Comparison of ENCODE assay signal across 8 cellular contexts in the genomic region with DNA sequence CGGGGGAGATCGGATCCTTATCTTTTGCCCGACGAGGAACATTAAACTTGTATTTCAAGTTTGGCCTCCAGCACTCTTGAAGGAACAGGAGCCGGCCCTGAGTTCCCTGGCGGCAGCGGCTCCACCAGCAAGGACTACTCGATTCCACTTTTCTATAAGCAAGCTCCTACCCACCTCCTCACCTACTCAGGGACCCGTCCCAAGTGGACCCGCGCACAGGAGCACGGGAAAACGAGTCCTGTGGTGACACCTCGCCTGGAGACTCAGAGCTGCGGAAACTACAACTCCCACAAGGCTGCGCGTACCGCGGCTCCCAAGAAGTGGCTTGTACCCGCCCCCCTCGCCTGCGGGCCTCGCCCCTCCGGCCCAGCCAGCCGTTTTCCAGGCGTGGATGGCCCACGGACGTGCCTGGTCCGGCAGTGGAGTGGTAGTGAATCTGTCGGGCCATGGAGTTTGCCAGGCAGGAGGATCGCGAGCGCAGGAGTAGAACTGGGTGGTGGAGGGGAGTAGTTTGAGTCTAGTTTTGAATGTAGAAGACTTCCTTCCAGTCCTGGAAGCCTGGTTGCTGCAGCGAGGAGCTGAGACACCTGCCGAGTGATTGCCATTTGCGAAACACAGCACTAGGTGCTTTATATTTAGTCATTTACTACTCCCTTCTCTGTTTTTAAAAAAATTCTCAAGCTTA. TPM values are rescaled to one million over a fixed set of nuclear protein-coding genes. Genes with fewer than 3 reads are reported as not detected.
A peak's percentile ranks its signal among the peaks of the same experiment; 100 is the strongest.
DNase-seq lines count a peak whose midpoint lies in the region; ATAC-seq and TF ChIP-seq lines count a peak whose summit lies in the region.

A gene (minus strand): TSS at position 206 of the 685 bp plus-strand sequence. CDS start 476 bp downstream, outside the sequence.

- no peaks in the 10 kb centered on the region for H3K9me3 Mint-ChIP-seq in dendritic cell treated with granulocyte-macrophage colony-stimulating factor and Interleukin-4, amounts not matched to agents 40 ng/mL and 50 ng/mL, for 4 days

- peak within 1 kb of the TSS; percentile 86 for H3K4me3 Mint-ChIP-seq in dendritic cell treated with granulocyte-macrophage colony-stimulating factor and Interleukin-4, amounts not matched to agents 40 ng/mL and 50 ng/mL, for 4 days

- H3K36me3 Mint-ChIP-seq in dendritic cell treated with granulocyte-macrophage colony-stimulating factor and Interleukin-4, amounts not matched to agents 40 ng/mL and 50 ng/mL, for 4 days (ENCODE audit: low read depth): peaks cover 12% of the 10 kb centered on the region

- POLR2A ChIA-PET in BJ (lab: Charles Lee): no interaction called here

- no peak for TF ChIP-seq CTCF in BJ (IDR thresholded peaks at IDR 0.05; ENCODE audit: insufficient read depth, low read depth, low read length)

- H3K4me1 Mint-ChIP-seq in dendritic cell treated with granulocyte-macrophage colony-stimulating factor and Interleukin-4, amounts not matched to agents 40 ng/mL and 50 ng/mL, for 4 days (ENCODE audit: low read depth): peaks cover 16% of the 10 kb centered on the region

- peak within 1 kb of the TSS; percentile 62 for H3K4me3 ChIP-seq in BJ (ENCODE audit: low read depth, low read length)

- H3K27ac Mint-ChIP-seq in dendritic cell treated with granulocyte-macrophage colony-stimulating factor and Interleukin-4, amounts not matched to agents 40 ng/mL and 50 ng/mL, for 4 days: peak within 1 kb of the TSS; percentile 79

- CTCF ChIA-PET in BJ (lab: Yijun Ruan, JAX): interaction anchor here (0.6 to 1.7 kb wide), 4 partner anchors 9 to 527 kb away, joined by 3 to 4 read pairs (median 3); no protein-coding TSS in a partner anchor

- intact Hi-C loops in dendritic cell treated with granulocyte-macrophage colony-stimulating factor and Interleukin-4, amounts not matched to agents 40 ng/mL and 50 ng/mL, for 4 days (cut with micrococcal nuclease): loop anchor here (1.0 kb wide), 1 partner anchor 71 kb away; no protein-coding TSS in a partner anchor

- DNase-seq in BJ (ENCODE audit: low read depth) (peak; percentile 66), NCI-H524 treated with DMSO at 0.1 percent for 48 hours (lab: John Stamatoyannopoulos, UW) (peak; percentile 84), left lobe of liver (ENCODE audit: low spot score) (peak; percentile 98)
- peak; percentile 83 for DNase-seq in activated CD4-positive, alpha-beta T cell treated with anti-CD3 and anti-CD28 coated beads, Interleukin-2, amount 50 U/mL, for 1 hour
- peak; percentile 87 to 90 for DNase-seq in stimulated activated CD4-positive, alpha-beta T cell treated with anti-CD3 and anti-CD28 coated beads, Interleukin-2, amount 100 ng/mL, for 24 hours

- peaks cover 8% of the 10 kb centered on the region for H3K27me3 Mint-ChIP-seq in dendritic cell treated with granulocyte-macrophage colony-stimulating factor and Interleukin-4, amounts not matched to agents 40 ng/mL and 50 ng/mL, for 4 days

- H3K27me3 ChIP-seq in BJ (ENCODE audit: control insufficient read depth, insufficient read depth, low read length): no peaks in the 10 kb centered on the region

- ATAC-seq in GM19324 (IDR thresholded peaks at IDR 0.05; ENCODE audit: low FRiP score, unreplicated experiment) (peak; percentile 97), HG03460 (IDR thresholded peaks at IDR 0.05; ENCODE audit: unreplicated experiment) (peak; percentile 92), left lobe of liver (peak; percentile 96)

- no peaks in the 10 kb centered on the region for H3K36me3 ChIP-seq in BJ (ENCODE audit: control insufficient read depth, insufficient read depth, low read length)

RNA-seq across cellular contexts. Expression of the gene that starts here (rescaled TPM):
- polyA plus RNA-seq in BJ (2011; rRNA removed): 14.0 and 14.8 TPM in 2 replicates
- polyA minus RNA-seq in BJ (2011; rRNA and poly(A)+ RNA removed): 4.7 and 15.2 TPM in 2 replicates
- total RNA-seq in left lobe of liver: 17.2 TPM

Comparison
In these comparisons a context has a peak if more than half of its experiments do, and no peak if none do; other contexts are left out.
1. Peak in every context shown above with its lines: DNase-seq, ATAC-seq and H3K4me3 ChIP-seq.